In genomic region chr1:173161510-173162221, GRCh38 we compare ENCODE assay signal across 12 cellular contexts. TPM values are rescaled to one million over a fixed set of nuclear protein-coding genes. Genes with fewer than 3 reads are reported as not detected.
A peak's percentile ranks its signal among the peaks of the same experiment; 100 is the strongest.
DNase-seq lines count a peak whose midpoint lies in the region; ATAC-seq, FAIRE-seq and TF ChIP-seq lines count a peak whose summit lies in the region.
"Had no signal": no experiment of that assay in that cellular context is flagged by ENCODE, and none has a peak within 500 bp of the region (broad histone marks: within the 10 kb centered on the region; RNA-seq: fewer than 3 reads in every experiment).

No MANE protein-coding gene starts in this region.

- POLR2A ChIA-PET in Panc1 (lab: Charles Lee) = no interaction called here

- in situ Hi-C loops in Panc1 (cut with HindIII; ENCODE audit: low pct_unique_long_range_greater_than_20kb, low sequenced_read_pairs) = no loop called here
- in situ Hi-C loops in KBM-7 (cut with MboI; ENCODE audit: low pct_unique_long_range_greater_than_20kb, low sequenced_read_pairs) = no loop called here

- FAIRE-seq in H54 (lab: Jason Lieb, UNC) = peak; percentile 88
- FAIRE-seq: GM19239, H1 had no signal

- H3K27me3 ChIP-seq in Panc1 (ENCODE audit: control insufficient read depth, insufficient read depth, low read length) = no peaks in the 10 kb centered on the region

- DNase-seq in H54 (ENCODE audit: insufficient read length, low spot score) (no peak), Panc1 (ENCODE audit: low read depth, low spot score) (peak; percentile 10), choroid plexus epithelial cell (ENCODE audit: low read depth) (peak; percentile 74), myocyte (ENCODE audit: low read depth) (peak; percentile 36), NCI-H446 (lab: John Stamatoyannopoulos, UW) (no peak), Right ventricle myocardium superior (no peak), KBM-7 (no peak)
- DNase-seq: NCI-H2171 treated with DMSO at 0.1 percent for 48 hours had no signal

- CTCF ChIA-PET in Panc1 (lab: Charles Lee) = no interaction called here

- no peak; the same call in 1 of the 2 replicates for ATAC-seq in Panc1
- no peak for ATAC-seq in HG03460 (IDR thresholded peaks at IDR 0.05; ENCODE audit: unreplicated experiment)
- ATAC-seq in Right ventricle myocardium superior (ENCODE audit: poor library complexity) = no peak

- H3K9me3 ChIP-seq in Panc1 (ENCODE audit: control insufficient read depth, insufficient read depth, low read depth, low read length) = no peaks in the 10 kb centered on the region
- H3K9me3 ChIP-seq: prostate gland had no signal

- no peak overlapping the region for H3K4me3 ChIP-seq in Panc1 (ENCODE audit: low read depth in 2 of 2, low read length in 2 of 2)
- H3K4me3 ChIP-seq in choroid plexus epithelial cell (ENCODE audit: low read depth, low read length) = no peak overlapping the region
- H3K4me3 ChIP-seq: prostate gland had no signal

- TF ChIP-seq POLR2A in H54 (IDR thresholded peaks at IDR 0.05; ENCODE audit: low read depth, low read length) = no peak

- TF ChIP-seq CTCF in Panc1 (IDR thresholded peaks at IDR 0.05) = no peak
- no peak for TF ChIP-seq CTCF in choroid plexus epithelial cell (conservative IDR thresholded peaks at IDR 0.05; ENCODE audit: low read depth, low read length)

- no TSS peak for BruUV-seq in Panc1 (replicated peaks; lab: Mats Ljungman, UMichigan)

- intact Hi-C loops in Panc1 (cut with micrococcal nuclease; ENCODE audit: unreplicated experiment) = no loop called here
- intact Hi-C loops in Right ventricle myocardium superior (cut with DNase I) = no loop called here

- H3K36me3 ChIP-seq in Panc1 (ENCODE audit: control insufficient read depth, insufficient read depth, low read length) = no peaks in the 10 kb centered on the region
- H3K36me3 ChIP-seq: prostate gland had no signal

- no peaks in the 10 kb centered on the region for H3K4me1 ChIP-seq in Panc1 (ENCODE audit: control insufficient read depth, insufficient read depth, low read length)
- H3K4me1 ChIP-seq: prostate gland had no signal

- no peak overlapping the region for H3K27ac ChIP-seq in Panc1 (ENCODE audit: low read length)
- H3K27ac ChIP-seq: prostate gland had no signal

RNA-seq across cellular contexts. Expression of gene TNFSF4, which starts 45.5 kb away (rescaled TPM):
- total RNA-seq in Panc1 (2021; ENCODE audit: unreplicated experiment) (0.13 TPM), myocyte (4.3 and 8.7 TPM in 2 replicates), Right ventricle myocardium superior (0.73 TPM)
- not detected for polyA plus RNA-seq in Panc1 (2012; ENCODE audit: insufficient read length)
- 30.0 TPM for polyA plus RNA-seq in myocyte (2012)

Comparison
In these comparisons a context has a peak if more than half of its experiments do, and no peak if none do; other contexts are left out.
1. DNase-seq: peak in Panc1 (single experiment), choroid plexus epithelial cell (single experiment) and myocyte (single experiment); none in H54 (single experiment), NCI-H446 (0 of 2), Right ventricle myocardium superior (single experiment) and KBM-7 (single experiment).